In the genomic region with DNA sequence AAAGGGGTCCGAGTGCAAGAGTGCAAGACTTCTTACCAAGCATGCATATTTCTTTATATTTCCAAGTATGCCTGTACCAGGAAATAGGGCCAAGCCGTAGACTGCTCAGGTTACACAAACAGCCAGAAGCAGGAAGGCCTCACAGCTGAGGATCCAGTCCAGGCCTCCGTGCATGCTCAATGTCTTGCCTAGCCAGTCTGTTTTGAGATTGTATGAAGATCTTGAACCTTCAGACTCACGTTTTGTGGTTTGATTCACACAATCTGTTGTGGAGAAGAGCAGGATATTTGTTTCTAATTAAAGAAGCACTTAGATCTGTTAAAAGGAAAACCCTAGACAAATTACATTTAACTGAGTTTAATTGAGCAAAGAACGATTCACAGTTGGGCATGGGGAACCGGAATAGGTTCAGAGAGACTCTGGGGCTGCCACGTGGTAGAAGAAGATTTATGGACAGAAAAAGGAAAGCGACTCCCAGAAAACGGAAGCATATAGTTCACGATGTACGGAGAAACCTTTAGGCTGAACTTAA, we compare ENCODE assay signal across 8 cellular contexts. TPM values are rescaled to one million over a fixed set of nuclear protein-coding genes. Genes with fewer than 3 reads are reported as not detected.
DNase-seq lines count a peak whose midpoint lies in the region; ATAC-seq and TF ChIP-seq lines count a peak whose summit lies in the region.

No MANE protein-coding gene starts in this region.

- ATAC-seq in SK-N-SH treated with all-trans-retinoic acid at 6 μM for 48 hours (peak; percentile 91), aorta (ENCODE audit: low FRiP score) (peak; percentile 60)

- H3K4me1 ChIP-seq in endocrine pancreas (ENCODE audit: control insufficient read depth, insufficient read depth, low read length) (no peaks in the 10 kb centered on the region), mucosa of stomach (ENCODE audit: control insufficient read depth, insufficient read depth, low read length) (peaks cover 44% of the 10 kb centered on the region), aorta (ENCODE audit: control insufficient read depth in 1 of 2, insufficient read depth in 2 of 2, low read length in 2 of 2) (no peaks in the 10 kb centered on the region)

- intact Hi-C loops in aorta (cut with DNase I): no loop called here

- WGBS in aorta, 2 donors: 40 to 44% methylated on average over 11 of the region's 11 CpGs

- H3K9ac ChIP-seq in endocrine pancreas (ENCODE audit: control insufficient read depth, insufficient read depth, low read length): no peak overlapping the region
- H3K9ac ChIP-seq in mucosa of stomach (ENCODE audit: low read length): peak overlapping the region; percentile 91

- DNase-seq in GM06990 (ENCODE audit: extremely low read depth, insufficient read length) (no peak), aorta (peak in 1 of 2 donors; percentile 57), NCI-H524 treated with DMSO at 0.1 percent for 48 hours (lab: John Stamatoyannopoulos, UW) (no peak), occipital lobe (lab: John Stamatoyannopoulos, UW) (no peak)

- H3K4me3 ChIP-seq in GM06990 (replicated peaks; ENCODE audit: low read depth, low read length): peak overlapping the region; percentile 78
- peak overlapping the region; percentile 67 for H3K4me3 ChIP-seq in endocrine pancreas (ENCODE audit: control insufficient read depth, insufficient read depth, low read length)
- peak overlapping the region; percentile 94 for H3K4me3 ChIP-seq in mucosa of stomach (ENCODE audit: low read length)
- peak overlapping the region; percentile 31 to 42 for H3K4me3 ChIP-seq in aorta (ENCODE audit: low read length in 2 of 2)

- no peaks in the 10 kb centered on the region for H3K36me3 ChIP-seq in GM06990 (ENCODE audit: control insufficient read depth, insufficient read depth, low read length)
- H3K36me3 ChIP-seq in KOPT-K1 (ENCODE audit: insufficient read depth, low read length): no peaks in the 10 kb centered on the region
- H3K36me3 ChIP-seq in endocrine pancreas (ENCODE audit: control insufficient read depth, insufficient read depth, low read length): no peaks in the 10 kb centered on the region
- no peaks in the 10 kb centered on the region for H3K36me3 ChIP-seq in mucosa of stomach (ENCODE audit: control insufficient read depth, insufficient read depth, low read length)
- no peaks in the 10 kb centered on the region for H3K36me3 ChIP-seq in aorta (ENCODE audit: control insufficient read depth in 1 of 2, insufficient read depth in 2 of 2, low read length in 1 of 2)

- H3K27me3 ChIP-seq in GM06990 (replicated peaks; ENCODE audit: control insufficient read depth, insufficient read depth, low read length) (no peaks in the 10 kb centered on the region), endocrine pancreas (ENCODE audit: control insufficient read depth, insufficient read depth, low read length) (no peaks in the 10 kb centered on the region), mucosa of stomach (ENCODE audit: control insufficient read depth, insufficient read depth, low read length) (no peaks in the 10 kb centered on the region), aorta (ENCODE audit: control insufficient read depth in 1 of 2, insufficient read depth in 2 of 2, low read length in 1 of 2) (no peaks in the 10 kb centered on the region)

- H3K27ac ChIP-seq in KOPT-K1 (ENCODE audit: low read depth, low read length, poor library complexity, severe bottlenecking) (peak overlapping the region; percentile 65), aorta (ENCODE audit: low read depth in 1 of 2, low read length in 2 of 2) (peak overlapping the region in 1 of 2 donors; percentile 38)

- no peak for TF ChIP-seq CTCF in GM06990 (IDR thresholded peaks at IDR 0.05; ENCODE audit: insufficient read depth, low read length, poor library complexity, severe bottlenecking)

- H3K9me3 ChIP-seq in KOPT-K1 (ENCODE audit: insufficient read depth, low read length, poor library complexity, severe bottlenecking) (no peaks in the 10 kb centered on the region), endocrine pancreas (ENCODE audit: control insufficient read depth, low read length) (no peaks in the 10 kb centered on the region), mucosa of stomach (ENCODE audit: control insufficient read depth, low read length) (no peaks in the 10 kb centered on the region), aorta (ENCODE audit: control insufficient read depth, low read length) (no peaks in the 10 kb centered on the region)

TF ChIP-seq in SK-N-SH treated with all-trans-retinoic acid at 6 μM for 48 hours, 23 proteins besides CTCF, POLR2A, EP300 and RAD21 (continues in another document):
- no peak for TF ChIP-seq ZNF565 (CRISPR knock-in tag; conservative IDR thresholded peaks at IDR 0.05; ENCODE audit: low read depth)
- no peak for TF ChIP-seq PPARA (CRISPR knock-in tag; IDR thresholded peaks at IDR 0.05; ENCODE audit: borderline replicate concordance)
- TF ChIP-seq CSRNP3 (CRISPR knock-in tag; IDR thresholded peaks at IDR 0.05): no peak
- TF ChIP-seq BACH2 (CRISPR knock-in tag; IDR thresholded peaks at IDR 0.05; ENCODE audit: borderline replicate concordance): no peak
- TF ChIP-seq, protein P1, sequence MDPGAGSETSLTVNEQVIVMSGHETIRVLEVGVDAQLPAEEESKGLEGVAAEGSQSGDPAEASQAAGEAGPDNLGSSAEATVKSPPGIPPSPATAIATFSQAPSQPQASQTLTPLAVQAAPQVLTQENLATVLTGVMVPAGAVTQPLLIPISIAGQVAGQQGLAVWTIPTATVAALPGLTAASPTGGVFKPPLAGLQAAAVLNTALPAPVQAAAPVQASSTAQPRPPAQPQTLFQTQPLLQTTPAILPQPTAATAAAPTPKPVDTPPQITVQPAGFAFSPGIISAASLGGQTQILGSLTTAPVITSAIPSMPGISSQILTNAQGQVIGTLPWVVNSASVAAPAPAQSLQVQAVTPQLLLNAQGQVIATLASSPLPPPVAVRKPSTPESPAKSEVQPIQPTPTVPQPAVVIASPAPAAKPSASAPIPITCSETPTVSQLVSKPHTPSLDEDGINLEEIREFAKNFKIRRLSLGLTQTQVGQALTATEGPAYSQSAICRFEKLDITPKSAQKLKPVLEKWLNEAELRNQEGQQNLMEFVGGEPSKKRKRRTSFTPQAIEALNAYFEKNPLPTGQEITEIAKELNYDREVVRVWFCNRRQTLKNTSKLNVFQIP (CRISPR knock-in tag; IDR thresholded peaks at IDR 0.05; ENCODE audit: borderline replicate concordance, low read depth): no peak
- TF ChIP-seq ZNF70 (CRISPR knock-in tag; IDR thresholded peaks at IDR 0.05): no peak
- TF ChIP-seq ESRRG (CRISPR knock-in tag; IDR thresholded peaks at IDR 0.05): no peak
- no peak for TF ChIP-seq RARB (CRISPR knock-in tag; IDR thresholded peaks at IDR 0.05)
- no peak for TF ChIP-seq ISL1 (CRISPR knock-in tag; IDR thresholded peaks at IDR 0.05)
- no peak for TF ChIP-seq GLIS3 (CRISPR knock-in tag; IDR thresholded peaks at IDR 0.05)
- no peak for TF ChIP-seq ZNF8 (CRISPR knock-in tag; IDR thresholded peaks at IDR 0.05)
- TF ChIP-seq, protein P2, sequence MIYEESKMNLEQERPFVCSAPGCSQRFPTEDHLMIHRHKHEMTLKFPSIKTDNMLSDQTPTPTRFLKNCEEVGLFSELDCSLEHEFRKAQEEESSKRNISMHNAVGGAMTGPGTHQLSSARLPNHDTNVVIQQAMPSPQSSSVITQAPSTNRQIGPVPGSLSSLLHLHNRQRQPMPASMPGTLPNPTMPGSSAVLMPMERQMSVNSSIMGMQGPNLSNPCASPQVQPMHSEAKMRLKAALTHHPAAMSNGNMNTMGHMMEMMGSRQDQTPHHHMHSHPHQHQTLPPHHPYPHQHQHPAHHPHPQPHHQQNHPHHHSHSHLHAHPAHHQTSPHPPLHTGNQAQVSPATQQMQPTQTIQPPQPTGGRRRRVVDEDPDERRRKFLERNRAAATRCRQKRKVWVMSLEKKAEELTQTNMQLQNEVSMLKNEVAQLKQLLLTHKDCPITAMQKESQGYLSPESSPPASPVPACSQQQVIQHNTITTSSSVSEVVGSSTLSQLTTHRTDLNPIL (CRISPR knock-in tag; IDR thresholded peaks at IDR 0.05; ENCODE audit: low read depth): no peak
- TF ChIP-seq ZC3H10 (CRISPR knock-in tag; IDR thresholded peaks at IDR 0.05): no peak
- no peak for TF ChIP-seq TOX (CRISPR knock-in tag; IDR thresholded peaks at IDR 0.05; ENCODE audit: borderline replicate concordance)
- TF ChIP-seq CSDC2 (CRISPR knock-in tag; IDR thresholded peaks at IDR 0.05): no peak
- no peak for TF ChIP-seq SNAI2 (CRISPR knock-in tag; IDR thresholded peaks at IDR 0.05)
- TF ChIP-seq, protein P3, sequence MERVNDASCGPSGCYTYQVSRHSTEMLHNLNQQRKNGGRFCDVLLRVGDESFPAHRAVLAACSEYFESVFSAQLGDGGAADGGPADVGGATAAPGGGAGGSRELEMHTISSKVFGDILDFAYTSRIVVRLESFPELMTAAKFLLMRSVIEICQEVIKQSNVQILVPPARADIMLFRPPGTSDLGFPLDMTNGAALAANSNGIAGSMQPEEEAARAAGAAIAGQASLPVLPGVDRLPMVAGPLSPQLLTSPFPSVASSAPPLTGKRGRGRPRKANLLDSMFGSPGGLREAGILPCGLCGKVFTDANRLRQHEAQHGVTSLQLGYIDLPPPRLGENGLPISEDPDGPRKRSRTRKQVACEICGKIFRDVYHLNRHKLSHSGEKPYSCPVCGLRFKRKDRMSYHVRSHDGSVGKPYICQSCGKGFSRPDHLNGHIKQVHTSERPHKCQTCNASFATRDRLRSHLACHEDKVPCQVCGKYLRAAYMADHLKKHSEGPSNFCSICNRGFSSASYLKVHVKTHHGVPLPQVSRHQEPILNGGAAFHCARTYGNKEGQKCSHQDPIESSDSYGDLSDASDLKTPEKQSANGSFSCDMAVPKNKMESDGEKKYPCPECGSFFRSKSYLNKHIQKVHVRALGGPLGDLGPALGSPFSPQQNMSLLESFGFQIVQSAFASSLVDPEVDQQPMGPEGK (CRISPR knock-in tag; IDR thresholded peaks at IDR 0.05; ENCODE audit: borderline replicate concordance): no peak
- no peak for TF ChIP-seq ARNTL (CRISPR knock-in tag; IDR thresholded peaks at IDR 0.05; ENCODE audit: borderline replicate concordance, low read depth)
- no peak for TF ChIP-seq ZFP30 (CRISPR knock-in tag; IDR thresholded peaks at IDR 0.05)

RNA-seq across cellular contexts. Expression of gene MGST2, which starts 1.2 kb away (rescaled TPM):
- total RNA-seq in aorta (10 to 100 TPM; 41.3 to 48.7 TPM), occipital lobe (8.6 TPM)
- polyA plus RNA-seq in aorta: 10 to 100 TPM; 36.0 to 48.0 TPM

Comparison
In these comparisons a context has a peak if more than half of its experiments do, and no peak if none do; other contexts are left out.
1. H3K4me3 ChIP-seq: peak in every context shown above with its lines; median percentile 94 in mucosa of stomach; 78 in GM06990; 67 in endocrine pancreas; 36 in aorta.